8 cellular contexts compared by ENCODE assay signal in genomic region chr22:29580200-29580810, GRCh38. TPM values are rescaled to one million over a fixed set of nuclear protein-coding genes. Genes with fewer than 3 reads are reported as not detected.
A peak's percentile ranks its signal among the peaks of the same experiment; 100 is the strongest.
DNase-seq lines count a peak whose midpoint lies in the region; FAIRE-seq and TF ChIP-seq lines count a peak whose summit lies in the region.

No MANE protein-coding gene starts in this region.

- no TSS peak for BruUV-seq in mammary epithelial cell (replicated peaks; lab: Mats Ljungman, UMichigan)

- dilution Hi-C loops in mammary epithelial cell (cut with HindIII; ENCODE audit: low sequenced_read_pairs), result no loop called here

- peak; percentile 29 for FAIRE-seq in GM18507 (lab: Jason Lieb, UNC)

- TF ChIP-seq POLR2A in lower leg skin (IDR thresholded peaks at IDR 0.05), result no peak

- no peak overlapping the region for H3K9ac ChIP-seq in mammary epithelial cell (ENCODE audit: insufficient read depth, low read length)

- intact Hi-C loops in mammary epithelial cell (cut with micrococcal nuclease), result loop anchor here (10.0 kb wide), 1 partner anchor 186 kb away; no protein-coding TSS in a partner anchor
- intact Hi-C loops in lower leg skin (cut with DNase I; ENCODE audit: low total_unique reads), result no loop called here
- intact Hi-C loops in tibial artery (cut with DNase I; ENCODE audit: low total_unique reads), result no loop called here

- H3K9me3 ChIP-seq in KOPT-K1 (ENCODE audit: insufficient read depth, low read length, poor library complexity, severe bottlenecking) (no peaks in the 10 kb centered on the region), mammary epithelial cell (replicated peaks; ENCODE audit: insufficient read depth, low read length) (no peaks in the 10 kb centered on the region), tibial artery (no peaks in the 10 kb centered on the region)

- H3K4me3 ChIP-seq in mammary epithelial cell (replicated peaks in 1 of 3; ENCODE audit: insufficient read depth in 1 of 3, low read depth in 2 of 3, low read length in 3 of 3) (peak overlapping the region; percentile 63 to 70 (median 67)), lower leg skin (ENCODE audit: low read depth, poor library complexity, severe bottlenecking) (peak overlapping the region; percentile 65), tibial artery (peak overlapping the region; percentile 66 to 71)

- 40% methylated on average over 4 of the region's 8 CpGs for WGBS in mammary epithelial cell (ENCODE audit: low coverage, missing lambda C conversion rate)
- WGBS in lower leg skin, 2 donors, result 31 to 44% methylated on average over 8 of the region's 8 CpGs

- no peaks in the 10 kb centered on the region for H3K36me3 ChIP-seq in KOPT-K1 (ENCODE audit: insufficient read depth, low read length)
- no peaks in the 10 kb centered on the region for H3K36me3 ChIP-seq in mammary epithelial cell (ENCODE audit: insufficient read depth, low read length)
- no peaks in the 10 kb centered on the region for H3K36me3 ChIP-seq in tibial artery

- in situ Hi-C loops in mammary epithelial cell (cut with MboI; ENCODE audit: low sequenced_read_pairs in 2 of 2), result no loop called here

- H3K79me2 ChIP-seq in mammary epithelial cell (ENCODE audit: insufficient read depth, low read length), result peaks cover 7% of the 10 kb centered on the region

- H3K4me2 ChIP-seq in mammary epithelial cell (ENCODE audit: insufficient read depth, low read depth, low read length), result peak overlapping the region; percentile 78

- CTCF ChIA-PET in mammary epithelial cell (lab: Charles Lee; ENCODE audit: low non-redundant PET), result no interaction called here

- H3K27ac ChIP-seq in KOPT-K1 (ENCODE audit: low read depth, low read length, poor library complexity, severe bottlenecking) (peak overlapping the region; percentile 69), mammary epithelial cell (ENCODE audit: insufficient read depth, low read depth, low read length) (no peak overlapping the region), tibial artery (peak overlapping the region; percentile 40 to 65)

- no peaks in the 10 kb centered on the region for H4K20me1 ChIP-seq in mammary epithelial cell (ENCODE audit: insufficient read depth, low read length)

- no peak for TF ChIP-seq CTCF in mammary epithelial cell (conservative IDR thresholded peaks at IDR 0.05 in 1 of 2, IDR thresholded peaks at IDR 0.05 in 1 of 2; ENCODE audit: extremely low read depth in 1 of 2, insufficient read depth in 1 of 2, low read depth in 1 of 2, low read length in 2 of 2)
- no peak for TF ChIP-seq CTCF in lower leg skin (IDR thresholded peaks at IDR 0.05)
- no peak for TF ChIP-seq CTCF in tibial artery (IDR thresholded peaks at IDR 0.05)

- H3K4me1 ChIP-seq in mammary epithelial cell (ENCODE audit: insufficient read depth, low read length) (peaks cover 3% of the 10 kb centered on the region), tibial artery (peaks cover 0 to 17% (median 7%) of the 10 kb centered on the region in 4 donors)

- H3K27me3 ChIP-seq in mammary epithelial cell (ENCODE audit: insufficient read depth, low read length), result no peaks in the 10 kb centered on the region
- H3K27me3 ChIP-seq in tibial artery, result no peaks in the 10 kb centered on the region

- peak overlapping the region; percentile 91 for H2AFZ ChIP-seq in mammary epithelial cell (ENCODE audit: low read depth, low read length)

- DNase-seq in GM18507 (ENCODE audit: extremely low spot score, insufficient read length, low read depth) (no peak), mammary epithelial cell (no peak), lower leg skin (ENCODE audit: low spot score in 2 of 2) (no peak), tibial artery (no peak), CD1c-positive myeloid dendritic cell (ENCODE audit: extremely low spot score) (no peak), HCEC 1CT (no peak)
- DNase-seq in NK-92 treated with Interleukin-12 subunit alpha and Interleukin-12 subunit beta, amount 100 ng/mL, for 24 hours (lab: John Stamatoyannopoulos, UW), result no peak

RNA-seq across cellular contexts. Expression of gene NIPSNAP1, which starts 0.6 kb away (rescaled TPM):
- total RNA-seq in mammary epithelial cell (10 to 100 TPM; 48.6 to 63.0 TPM), lower leg skin (10 to 100 TPM; 19.8 to 23.7 (median 21.8) TPM)
- 42.7 TPM for polyA plus RNA-seq in mammary epithelial cell
- polyA minus RNA-seq in mammary epithelial cell, result 33.6 TPM

RNA-seq across cellular contexts. Expression of gene NF2, which starts 23.1 kb away (rescaled TPM):
- total RNA-seq in mammary epithelial cell, result 100 to 1,000 TPM in 1 of 2 donors, 10 to 100 TPM in 1; 95.2 to 138 TPM
- polyA plus RNA-seq in mammary epithelial cell, result 58.3 TPM
- 140 TPM for polyA minus RNA-seq in mammary epithelial cell
- 10 to 100 TPM; 16.7 to 32.0 (median 25.2) TPM for total RNA-seq in lower leg skin

RNA-seq across cellular contexts. Expression of gene THOC5, which starts 26.7 kb away (rescaled TPM):
- total RNA-seq in mammary epithelial cell, result 10 to 100 TPM; 46.3 to 56.2 TPM
- 37.5 TPM for polyA plus RNA-seq in mammary epithelial cell
- polyA minus RNA-seq in mammary epithelial cell, result 59.8 TPM
- 10 to 100 TPM; 14.2 to 30.5 (median 23.3) TPM for total RNA-seq in lower leg skin
